In the genomic region with DNA sequence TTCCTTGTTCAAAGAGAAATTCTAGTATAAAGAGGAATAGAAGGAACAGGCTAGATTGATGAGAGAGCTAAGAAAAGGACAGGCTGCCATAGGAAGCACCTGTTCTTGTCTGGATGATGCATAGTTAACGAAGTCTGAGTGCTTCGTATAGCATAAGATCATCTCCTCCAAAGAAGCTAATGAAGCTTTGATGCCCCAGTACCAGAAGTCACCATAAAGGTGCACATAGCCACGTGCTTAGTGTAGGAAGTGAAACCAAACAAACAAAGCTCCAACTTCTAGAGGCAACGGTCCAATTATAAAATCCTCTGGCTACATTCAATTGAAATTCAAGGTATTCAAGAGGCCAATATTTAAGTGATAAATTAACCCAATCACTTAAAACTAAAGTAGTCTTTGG, we compare ENCODE assay signal across 19 cellular contexts. TPM values are rescaled to one million over a fixed set of nuclear protein-coding genes. Genes with fewer than 3 reads are reported as not detected.
DNase-seq lines count a peak whose midpoint lies in the region; ATAC-seq and TF ChIP-seq lines count a peak whose summit lies in the region.
"Had no signal": no experiment of that assay in that cellular context is flagged by ENCODE, and none has a peak within 500 bp of the region (broad histone marks: within the 10 kb centered on the region; RNA-seq: fewer than 3 reads in every experiment).

No MANE protein-coding gene starts in this region.

- 88% methylated on average over 4 of the region's 4 CpGs for WGBS in SK-N-SH (ENCODE audit: low lambda C conversion rate)
- 45 to 48% methylated on average over 4 of the region's 4 CpGs for WGBS in sigmoid colon, 2 donors
- 90% methylated on average over 4 of the region's 4 CpGs for WGBS in smooth muscle cell (ENCODE audit: low lambda C conversion rate)

- peaks cover 84% of the 10 kb centered on the region for H3F3A ChIP-seq in SK-N-SH (replicated peaks; ENCODE audit: insufficient read depth)
- H3F3A ChIP-seq in smooth muscle cell (ENCODE audit: low read depth) = peaks cover 31% of the 10 kb centered on the region

- H3K4me1 Mint-ChIP-seq in activated CD4-positive, alpha-beta T cell treated with anti-CD3 and anti-CD28 coated beads, Interleukin-2, amount 10 ng/mL, durations not matched to agents 7 days and 5 days = peaks cover 13% of the 10 kb centered on the region

- no peak for DNase-seq in SK-N-SH
- peak; percentile 56 for DNase-seq in Jurkat, Clone E6-1 (ENCODE audit: low read depth, low spot score)
- peak; percentile 47 for DNase-seq in dermis blood vessel endothelial cell
- no peak for DNase-seq in sigmoid colon
- no peak for DNase-seq in smooth muscle cell (lab: John Stamatoyannopoulos, UW; ENCODE audit: unreplicated experiment)
- DNase-seq in activated CD4-positive, alpha-beta T cell treated with anti-CD3 and anti-CD28 coated beads, Interleukin-2, amount 10 ng/mL, durations not matched to agents 7 days and 5 days = no peak
- DNase-seq: DMS79 treated with DMSO at 0.1 percent for 48 hours, MM.1S, NCI-H1417, NCI-H2029, NCI-H226, NCI-H748 treated with DMSO at 0.1 percent for 48 hours, Peyer's patch, SHP77 had no signal

- intact Hi-C loops in sigmoid colon (cut with DNase I) = no loop called here

- no peaks in the 10 kb centered on the region for H3K36me3 Mint-ChIP-seq in activated CD4-positive, alpha-beta T cell treated with anti-CD3 and anti-CD28 coated beads, Interleukin-2, amount 10 ng/mL, durations not matched to agents 7 days and 5 days (ENCODE audit: low read depth)
- H3K36me3 Mint-ChIP-seq: CD4-positive, CD25-positive, alpha-beta regulatory T cell had no signal

- CTCF ChIA-PET in SK-N-SH (lab: Yijun Ruan, JAX) = interaction anchor here (0.9 to 4.0 kb wide), 7 partner anchors 17 to 268 kb away, joined by 3 to 29 read pairs (median 5); no protein-coding TSS in a partner anchor
- CTCF ChIA-PET in activated CD4-positive, alpha-beta T cell treated with anti-CD3 and anti-CD28 coated beads, Interleukin-2, amount 10 ng/mL, durations not matched to agents 7 days and 5 days (lab: Charles Lee) = interaction anchor here (0.7 to 1.3 kb wide), 3 partner anchors 13 to 97 kb away, joined by 3 to 5 read pairs (median 4); no protein-coding TSS in a partner anchor

- POLR2A ChIA-PET in SK-N-SH (lab: Yijun Ruan, JAX) = interaction anchor here (0.9 kb wide), 1 partner anchor 106 kb away, joined by 3 read pairs; no protein-coding TSS in a partner anchor
- POLR2A ChIA-PET in activated CD4-positive, alpha-beta T cell treated with anti-CD3 and anti-CD28 coated beads, Interleukin-2, amount 10 ng/mL, durations not matched to agents 7 days and 5 days (lab: Charles Lee) = interaction anchor here (0.9 kb wide), 1 partner anchor 31 kb away, joined by 5 read pairs; a partner anchor contains a TSS

- H3K4me3 Mint-ChIP-seq in activated CD4-positive, alpha-beta T cell treated with anti-CD3 and anti-CD28 coated beads, Interleukin-2, amount 10 ng/mL, durations not matched to agents 7 days and 5 days = no peak overlapping the region

- TF ChIP-seq POLR2A in sigmoid colon (IDR thresholded peaks at IDR 0.05) = no peak

- no peak overlapping the region for H2AFZ ChIP-seq in SK-N-SH (ENCODE audit: low read depth)
- H2AFZ ChIP-seq in smooth muscle cell (ENCODE audit: low read depth) = no peak overlapping the region

- H3K4me3 ChIP-seq in SK-N-SH (ENCODE audit: low read depth in 2 of 2, low read length in 1 of 2) (no peak overlapping the region), sigmoid colon (no peak overlapping the region), smooth muscle cell (no peak overlapping the region)
- no peak overlapping the region for H3K4me3 ChIP-seq in Jurkat, Clone E6-1 (ENCODE audit: low read length)
- H3K4me3 ChIP-seq: Peyer's patch had no signal

- H3K4me1 ChIP-seq in SK-N-SH (ENCODE audit: control insufficient read depth in 1 of 2, insufficient read depth in 2 of 2, low read depth in 1 of 2, low read length in 1 of 2) (peaks cover 78 to 86% of the 10 kb centered on the region in 2 experiments), sigmoid colon (peaks cover 0 to 98% (median 88%) of the 10 kb centered on the region in 4 donors), smooth muscle cell (ENCODE audit: low read depth) (peaks cover 40% of the 10 kb centered on the region)

- H3K27me3 Mint-ChIP-seq in activated CD4-positive, alpha-beta T cell treated with anti-CD3 and anti-CD28 coated beads, Interleukin-2, amount 10 ng/mL, durations not matched to agents 7 days and 5 days = no peaks in the 10 kb centered on the region
- H3K27me3 Mint-ChIP-seq: CD4-positive, CD25-positive, alpha-beta regulatory T cell had no signal

- TF ChIP-seq RAD21 in SK-N-SH (IDR thresholded peaks at IDR 0.05; ENCODE audit: low read length) = no peak

- H3K9me3 ChIP-seq in SK-N-SH (no peaks in the 10 kb centered on the region), sigmoid colon (no peaks in the 10 kb centered on the region), smooth muscle cell (replicated peaks; ENCODE audit: low read depth) (no peaks in the 10 kb centered on the region)
- H3K9me3 ChIP-seq: Peyer's patch had no signal

- H3K36me3 ChIP-seq in SK-N-SH (replicated peaks in 1 of 2; ENCODE audit: control insufficient read depth in 1 of 2, insufficient read depth in 2 of 2, low read length in 1 of 2) = peaks cover 0 to 11% of the 10 kb centered on the region in 2 experiments
- H3K36me3 ChIP-seq in sigmoid colon = no peaks in the 10 kb centered on the region
- no peaks in the 10 kb centered on the region for H3K36me3 ChIP-seq in smooth muscle cell (ENCODE audit: low read depth)
- H3K36me3 ChIP-seq: Peyer's patch had no signal

- H3K4me2 ChIP-seq in SK-N-SH (peak overlapping the region; percentile 49; the same call in 1 of the 2 replicates), smooth muscle cell (no peak overlapping the region)
- H3K4me2 ChIP-seq: KMS-11 had no signal

- no peaks in the 10 kb centered on the region for H3K9me2 ChIP-seq in SK-N-SH

- ATAC-seq in SK-N-SH treated with all-trans-retinoic acid at 6 μM for 48 hours = no peak
- no peak for ATAC-seq in GM19023 (IDR thresholded peaks at IDR 0.05; ENCODE audit: unreplicated experiment)

- peak overlapping the region; percentile 59 to 97 for H3K27ac ChIP-seq in SK-N-SH (ENCODE audit: low read depth in 2 of 2, low read length in 1 of 2)
- peak overlapping the region; percentile 83 to 94 (median 88) for H3K27ac ChIP-seq in sigmoid colon
- no peak overlapping the region for H3K27ac ChIP-seq in smooth muscle cell (ENCODE audit: low read depth)
- H3K27ac ChIP-seq: HL-60, KMS-11 had no signal

- H3K9ac ChIP-seq in SK-N-SH (no peak overlapping the region), smooth muscle cell (ENCODE audit: low read depth) (no peak overlapping the region)
- H3K9ac ChIP-seq: KMS-11 had no signal

- no peaks in the 10 kb centered on the region for H3K9me3 Mint-ChIP-seq in activated CD4-positive, alpha-beta T cell treated with anti-CD3 and anti-CD28 coated beads, Interleukin-2, amount 10 ng/mL, durations not matched to agents 7 days and 5 days
- H3K9me3 Mint-ChIP-seq: CD4-positive, CD25-positive, alpha-beta regulatory T cell had no signal

- H3K79me2 ChIP-seq in SK-N-SH (ENCODE audit: insufficient read depth) (peaks cover 99% of the 10 kb centered on the region), smooth muscle cell (ENCODE audit: low read depth) (peaks cover 82% of the 10 kb centered on the region)

- TF ChIP-seq CTCF in SK-N-SH (IDR thresholded peaks at IDR 0.05) (no peak), sigmoid colon (IDR thresholded peaks at IDR 0.05) (no peak), smooth muscle cell (IDR thresholded peaks at IDR 0.05; ENCODE audit: borderline replicate concordance, insufficient read depth, poor library complexity, severe bottlenecking) (no peak)

- H3K27ac Mint-ChIP-seq in activated CD4-positive, alpha-beta T cell treated with anti-CD3 and anti-CD28 coated beads, Interleukin-2, amount 10 ng/mL, durations not matched to agents 7 days and 5 days = no peak overlapping the region
- H3K27ac Mint-ChIP-seq: CD4-positive, CD25-positive, alpha-beta regulatory T cell had no signal

- H4K20me1 ChIP-seq in SK-N-SH (ENCODE audit: insufficient read depth) (peaks cover 29% of the 10 kb centered on the region), smooth muscle cell (ENCODE audit: low read depth) (peaks cover 50% of the 10 kb centered on the region)

- H3K27me3 ChIP-seq in SK-N-SH (ENCODE audit: insufficient read depth) (no peaks in the 10 kb centered on the region), sigmoid colon (no peaks in the 10 kb centered on the region), smooth muscle cell (ENCODE audit: low read depth) (no peaks in the 10 kb centered on the region)
- H3K27me3 ChIP-seq: Peyer's patch had no signal

- TF ChIP-seq EP300 in SK-N-SH (IDR thresholded peaks at IDR 0.05; ENCODE audit: borderline replicate concordance in 1 of 2, low read depth in 1 of 2, low read length in 1 of 2) (no peak), sigmoid colon (IDR thresholded peaks at IDR 0.05) (no peak)

TF ChIP-seq in SK-N-SH, 30 proteins besides CTCF, POLR2A, EP300 and RAD21:
- no peak for TF ChIP-seq MEF2A (IDR thresholded peaks at IDR 0.05; ENCODE audit: borderline replicate concordance, low read depth)

TF ChIP-seq in SK-N-SH treated with all-trans-retinoic acid at 6 μM for 48 hours, 23 proteins besides CTCF, POLR2A, EP300 and RAD21 (continues in another document):
- TF ChIP-seq ESRRG (CRISPR knock-in tag; IDR thresholded peaks at IDR 0.05) (no peak), ARNTL (CRISPR knock-in tag; IDR thresholded peaks at IDR 0.05; ENCODE audit: borderline replicate concordance, low read depth) (no peak), PPARA (CRISPR knock-in tag; IDR thresholded peaks at IDR 0.05; ENCODE audit: borderline replicate concordance) (no peak), TCF4 (CRISPR knock-in tag; IDR thresholded peaks at IDR 0.05; ENCODE audit: borderline replicate concordance) (no peak)

RNA-seq across cellular contexts. Expression of a gene that starts 31.0 kb away (rescaled TPM):
- 40.6 and 67.9 TPM in 2 replicates for polyA plus RNA-seq in SK-N-SH (2012; rRNA removed)
- polyA plus RNA-seq in SK-N-SH (2012; cell fraction: cytosol; rRNA removed) = 48.9 and 59.9 TPM in 2 replicates
- 89.8 and 105 TPM in 2 replicates for polyA plus RNA-seq in SK-N-SH (2012; cell fraction: nucleus; rRNA removed)
- 7.8 TPM for polyA plus RNA-seq in Jurkat, Clone E6-1 (2012; ENCODE audit: insufficient read depth, insufficient read length)
- total RNA-seq in dermis blood vessel endothelial cell = 48.5 and 81.3 TPM in 2 replicates
- 10 to 100 TPM; 24.0 to 51.3 (median 38.2) TPM for total RNA-seq in sigmoid colon
- polyA plus RNA-seq in sigmoid colon = 10 to 100 TPM in 1 of 3 donors, 1 to 10 TPM in 2; 7.6 to 14.5 (median 9.6) TPM
- total RNA-seq in smooth muscle cell = 17.9 and 24.8 TPM in 2 replicates
- 12.6 and 15.8 TPM in 2 replicates for polyA plus RNA-seq in smooth muscle cell
- 1 to 10 TPM; 7.1 to 7.9 TPM for total RNA-seq in activated CD4-positive, alpha-beta T cell treated with anti-CD3 and anti-CD28 coated beads, Interleukin-2, amount 10 ng/mL, durations not matched to agents 7 days and 5 days

Comparison
In these comparisons a context has a peak if more than half of its experiments do, and no peak if none do; other contexts are left out.
1. DNase-seq: peak in Jurkat, Clone E6-1 (single experiment) and dermis blood vessel endothelial cell (single experiment); none in SK-N-SH (single experiment), sigmoid colon (single experiment), smooth muscle cell (single experiment) and activated CD4-positive, alpha-beta T cell treated with anti-CD3 and anti-CD28 coated beads, Interleukin-2, amount 10 ng/mL, durations not matched to agents 7 days and 5 days (single experiment).